Comparison of ENCODE assay signal across 8 cellular contexts in genomic region chr16:4416200-4417032, GRCh38. TPM values are rescaled to one million over a fixed set of nuclear protein-coding genes. Genes with fewer than 3 reads are reported as not detected.
DNase-seq lines count a peak whose midpoint lies in the region; ATAC-seq, FAIRE-seq and TF ChIP-seq lines count a peak whose summit lies in the region.

Gene CORO7, minus strand, starts transcription at chr16:4416596. Its CDS starts 78 bp downstream, at chr16:4416518.

- H3K27ac ChIP-seq in kidney (ENCODE audit: low read depth in 2 of 2, low read length in 2 of 2), result peak within 1 kb of the TSS; percentile 34 to 51

- peaks cover 6 to 17% of the 10 kb centered on the region in 2 donors for H3K4me1 ChIP-seq in kidney (ENCODE audit: control insufficient read depth in 1 of 2, insufficient read depth in 1 of 2, low read depth in 1 of 2, low read length in 2 of 2)

- peak; percentile 55 for ATAC-seq in GM19043 (IDR thresholded peaks at IDR 0.05; ENCODE audit: low read depth, unreplicated experiment)
- peak; percentile 65 for ATAC-seq in HG03354 (IDR thresholded peaks at IDR 0.05; ENCODE audit: poor library complexity, severe bottlenecking, unreplicated experiment)

- intact Hi-C loops in kidney (cut with DNase I), result no loop called here

- no peak for FAIRE-seq in kidney (lab: Jason Lieb, UNC)

- H3K9me3 ChIP-seq in kidney (ENCODE audit: control insufficient read depth in 1 of 2, low read length in 2 of 2), result no peaks in the 10 kb centered on the region

- TF ChIP-seq CTCF in AG10803 (conservative IDR thresholded peaks at IDR 0.05; ENCODE audit: low read length) (no peak), kidney (IDR thresholded peaks at IDR 0.05; ENCODE audit: borderline replicate concordance, extremely low read depth, insufficient read depth) (no peak)

- H3K9ac ChIP-seq in kidney (ENCODE audit: low read length in 2 of 2), result peak within 1 kb of the TSS; percentile 63 to 85

- DNase-seq in AG10803 (ENCODE audit: low read depth) (peak; percentile 83), NCI-H446 treated with DMSO at 0.1 percent for 48 hours (lab: John Stamatoyannopoulos, UW) (peak; percentile 73), cerebellar cortex (ENCODE audit: low spot score) (peak; percentile 92), kidney (peak; percentile 99)
- peak; percentile 98 for DNase-seq in activated CD4-positive, CD25-positive, alpha-beta regulatory T cell treated with anti-CD3 and anti-CD28 coated beads, Interleukin-2, amount 50 U/mL, for 72 hours
- peak; percentile 98 to 99 for DNase-seq in stimulated activated CD4-positive, alpha-beta T cell treated with anti-CD3 and anti-CD28 coated beads, Interleukin-15, amount 100 ng/mL, for 1 hour (ENCODE audit: low read depth in 1 of 2, low spot score in 1 of 2)

- peak within 1 kb of the TSS; percentile 76 for H3K4me3 ChIP-seq in AG10803 (ENCODE audit: low read length)
- H3K4me3 ChIP-seq in kidney (ENCODE audit: low read length in 2 of 2), result peak within 1 kb of the TSS; percentile 75 to 77

- H3K36me3 ChIP-seq in kidney (ENCODE audit: control insufficient read depth in 1 of 2, insufficient read depth in 2 of 2, low read length in 2 of 2), result no peaks in the 10 kb centered on the region

RNA-seq across cellular contexts. Expression of gene CORO7, which starts in this region (rescaled TPM):
- total RNA-seq in kidney, result 50.1 TPM
- polyA plus RNA-seq in kidney (ENCODE audit: insufficient read depth, low read depth, low replicate concordance), result 9.8 TPM

Comparison
In these comparisons a context has a peak if more than half of its experiments do, and no peak if none do; other contexts are left out.
1. Peak in every context shown above with its lines: DNase-seq, ATAC-seq, H3K4me3 ChIP-seq and H3K27ac ChIP-seq.